ENCODE assay signal across 8 cellular contexts in genomic region chr15:40098489-40099261, GRCh38. TPM values are rescaled to one million over a fixed set of nuclear protein-coding genes. Genes with fewer than 3 reads are reported as not detected.
A peak's percentile ranks its signal among the peaks of the same experiment; 100 is the strongest.
DNase-seq lines count a peak whose midpoint lies in the region; TF ChIP-seq lines count a peak whose summit lies in the region.

No MANE protein-coding gene starts in this region.

- no peak overlapping the region for H4K91ac ChIP-seq in H9 (ENCODE audit: insufficient read length, low read depth, low read length)
- H4K91ac ChIP-seq in trophoblast cell (ENCODE audit: low read depth, low read length) = peak overlapping the region; percentile 84

- H3K4me1 ChIP-seq in H9 (ENCODE audit: insufficient read depth, low read length) = peaks cover 20% of the 10 kb centered on the region; the same call in 1 of the 2 replicates
- H3K4me1 ChIP-seq in trophoblast cell (ENCODE audit: control insufficient read depth in 1 of 2, insufficient read depth in 2 of 2, low read length in 2 of 2) = peaks cover 59 to 63% of the 10 kb centered on the region in 2 experiments
- H3K4me1 ChIP-seq in urinary bladder (ENCODE audit: insufficient read depth) = peaks cover 2% of the 10 kb centered on the region

- no peak overlapping the region for H2BK15ac ChIP-seq in H9 (ENCODE audit: low read depth, low read length)

- no peak overlapping the region for H4K8ac ChIP-seq in H9 (replicated peaks; ENCODE audit: insufficient read length, low read depth, low read length)
- H4K8ac ChIP-seq in trophoblast cell (ENCODE audit: low read depth, low read length) = peak overlapping the region; percentile 34

- no peak overlapping the region for H3K4me3 ChIP-seq in trophoblast cell (ENCODE audit: low read depth, low read length)
- no peak overlapping the region for H3K4me3 ChIP-seq in urinary bladder (ENCODE audit: low read depth, low read length)

- H3K27me3 ChIP-seq in H9 (ENCODE audit: insufficient read depth, low read length) (no peaks in the 10 kb centered on the region), trophoblast cell (ENCODE audit: insufficient read depth, low read length) (no peaks in the 10 kb centered on the region)

- no peaks in the 10 kb centered on the region for H4K20me1 ChIP-seq in H9 (ENCODE audit: control insufficient read depth, insufficient read depth, insufficient read length)

- H3K79me1 ChIP-seq in H9 (ENCODE audit: insufficient read depth, low read depth, low read length, poor library complexity, severe bottlenecking) (no peaks in the 10 kb centered on the region), trophoblast cell (ENCODE audit: low read length) (peaks cover 54% of the 10 kb centered on the region)

- no peak overlapping the region for H2BK120ac ChIP-seq in H9 (ENCODE audit: low read depth, low read length, poor library complexity, severe bottlenecking)
- H2BK120ac ChIP-seq in trophoblast cell (ENCODE audit: insufficient read depth, low read length, poor library complexity) = peak overlapping the region; percentile 74

- CTCF ChIA-PET in RWPE1 (lab: Yijun Ruan, JAX) = interaction anchor here (0.6 to 1.9 kb wide), 3 partner anchors 15 to 182 kb away, joined by 3 to 7 read pairs (median 4); no protein-coding TSS in a partner anchor

- H3K4me3 Mint-ChIP-seq in H9 = no peak overlapping the region

- H4K12ac ChIP-seq in trophoblast cell (ENCODE audit: low read depth, low read length) = no peak overlapping the region

- H2BK20ac ChIP-seq in H9 (ENCODE audit: low read depth, low read length, poor library complexity, severe bottlenecking) = no peak overlapping the region

- peaks cover 71 to 86% of the 10 kb centered on the region in 2 experiments for H3K4me1 Mint-ChIP-seq in H9

- no peak overlapping the region for H3T11ph ChIP-seq in H9 (ENCODE audit: low read length)

- TF ChIP-seq CTCF in H9 (conservative IDR thresholded peaks at IDR 0.05) (no peak), RWPE1 (conservative IDR thresholded peaks at IDR 0.05; ENCODE audit: low read depth) (no peak)

- H2BK5ac ChIP-seq in H9 (ENCODE audit: insufficient read length, low read length) (no peak overlapping the region), trophoblast cell (ENCODE audit: low read depth, low read length, poor library complexity) (peak overlapping the region; percentile 72)

- no peaks in the 10 kb centered on the region for H3K9me3 Mint-ChIP-seq in H9

- H3K27ac Mint-ChIP-seq in H9 = peak overlapping the region; percentile 69 to 89 (median 70); a peak in 5 of 7 replicates

- H3K27ac ChIP-seq in H9 (ENCODE audit: insufficient read length, low read depth, low read length) (no peak overlapping the region), RWPE1 (peak overlapping the region; percentile 78), trophoblast cell (ENCODE audit: low read depth, low read length) (peak overlapping the region; percentile 94), urinary bladder (ENCODE audit: low read depth) (peak overlapping the region; percentile 73)

- DNase-seq in GM03348 (ENCODE audit: low spot score) (peak; percentile 92), H9 (peak; percentile 50), LHCN-M2 (ENCODE audit: low read depth) (peak; percentile 91), RWPE1 (ENCODE audit: low spot score) (peak; percentile 85), glomerular endothelial cell (ENCODE audit: extremely low read depth, low read depth, low spot score) (peak; percentile 87), trophoblast cell (peak; percentile 23 to 52)
- peak; percentile 76 for DNase-seq in activated naive CD4-positive, alpha-beta T cell treated with Interleukin-2 at 50 U/mL for 16 hours

- H3K9ac ChIP-seq in H9 (ENCODE audit: extremely low read depth, insufficient read length, low read length) (no peak overlapping the region), trophoblast cell (ENCODE audit: low read length) (no peak overlapping the region)

- no peaks in the 10 kb centered on the region for H3K27me3 Mint-ChIP-seq in H9 (ENCODE audit: low read depth)

- POLR2A ChIA-PET in RWPE1 (lab: Yijun Ruan, JAX; ENCODE audit: low non-redundant PET) = interaction anchor here (0.6 to 0.9 kb wide), 2 partner anchors 32 to 59 kb away, joined by 3 read pairs; no protein-coding TSS in a partner anchor

- peak overlapping the region; percentile 27 for H3K18ac ChIP-seq in H9 (ENCODE audit: insufficient read length, low read depth, low read length)
- peak overlapping the region; percentile 54 for H3K18ac ChIP-seq in trophoblast cell (ENCODE audit: low read length)

- H3K23me2 ChIP-seq in H9 (ENCODE audit: insufficient read length, low read depth, low read length, poor library complexity, severe bottlenecking) = peaks cover 5% of the 10 kb centered on the region

- H3K36me3 Mint-ChIP-seq in H9 (ENCODE audit: insufficient read depth in 1 of 3, low read depth in 3 of 3) = peaks cover 11 to 55% (median 14%) of the 10 kb centered on the region in 3 experiments

- no peak overlapping the region for H3K56ac ChIP-seq in H9 (ENCODE audit: insufficient read length, low read depth, low read length)

- H2BK12ac ChIP-seq in H9 (ENCODE audit: insufficient read length, low read depth, low read length) (no peak overlapping the region), trophoblast cell (ENCODE audit: low read length) (peak overlapping the region; percentile 72)

- H2AFZ ChIP-seq in H9 (ENCODE audit: low read length) (no peak overlapping the region), trophoblast cell (ENCODE audit: insufficient read depth, low read length, poor library complexity) (no peak overlapping the region)

- WGBS in H9 (ENCODE audit: extremely low coverage, insufficient read length, low lambda C conversion rate) = no CpG with 5 or more reads among the region's 12 CpGs
- WGBS in trophoblast cell (ENCODE audit: extremely low coverage, insufficient coverage, insufficient read length) = no CpG with 5 or more reads among the region's 12 CpGs
- 8% methylated on average over 12 of the region's 12 CpGs for WGBS in urinary bladder

- H2AK5ac ChIP-seq in H9 (ENCODE audit: insufficient read length, low read length) (no peak overlapping the region), trophoblast cell (ENCODE audit: low read length) (no peak overlapping the region)

- H3K4ac ChIP-seq in H9 (ENCODE audit: low read depth, low read length) (no peak overlapping the region), trophoblast cell (ENCODE audit: low read depth, low read length) (peak overlapping the region; percentile 43)

- H3K9me3 ChIP-seq in H9 (ENCODE audit: control insufficient read depth, low read depth, low read length) = no peaks in the 10 kb centered on the region
- H3K9me3 ChIP-seq in trophoblast cell (ENCODE audit: insufficient read depth, low read depth, low read length) = no peaks in the 10 kb centered on the region

- H3K14ac ChIP-seq in H9 (ENCODE audit: insufficient read depth, low read length) (no peak overlapping the region; the same call in 1 of the 2 replicates), trophoblast cell (ENCODE audit: low read length) (peak overlapping the region; percentile 51)

- no peak overlapping the region for H3K4me2 ChIP-seq in H9 (ENCODE audit: insufficient read depth, insufficient read length, low read length)
- peak overlapping the region; percentile 46 for H3K4me2 ChIP-seq in trophoblast cell (ENCODE audit: low read length)

- H3K23ac ChIP-seq in H9 (ENCODE audit: insufficient read length, low read depth, low read length) (no peak overlapping the region), trophoblast cell (ENCODE audit: low read length) (no peak overlapping the region)

- no peak overlapping the region for H4K5ac ChIP-seq in H9 (ENCODE audit: insufficient read length, low read depth, low read length)

- H3K36me3 ChIP-seq in trophoblast cell (ENCODE audit: control insufficient read depth in 1 of 2, insufficient read depth in 2 of 2, low read length in 2 of 2) = peaks cover 22 to 25% of the 10 kb centered on the region in 2 experiments
- no peaks in the 10 kb centered on the region for H3K36me3 ChIP-seq in urinary bladder (ENCODE audit: insufficient read depth)

- H3K79me2 ChIP-seq in H9 (ENCODE audit: insufficient read depth, low read length) = no peaks in the 10 kb centered on the region
- peaks cover 9% of the 10 kb centered on the region for H3K79me2 ChIP-seq in trophoblast cell (ENCODE audit: control insufficient read depth, insufficient read depth, low read length, poor library complexity)

RNA-seq across cellular contexts. Expression of gene BMF, which starts 10.0 kb away (rescaled TPM):
- total RNA-seq in H9 (2021) = 13.2 and 15.0 TPM in 2 replicates
- total RNA-seq in LHCN-M2 (2014; rRNA removed) = 3.3 and 8.7 TPM in 2 replicates
- 4.0 TPM for polyA plus RNA-seq in LHCN-M2 (2012)
- total RNA-seq in glomerular endothelial cell = 13.0 and 48.1 TPM in 2 replicates
- polyA plus RNA-seq in trophoblast cell (2013) = 20.8 and 22.5 TPM in 2 replicates
- 10.8 TPM for total RNA-seq in urinary bladder
- polyA plus RNA-seq in urinary bladder = 7.8 TPM

RNA-seq across cellular contexts. Expression of gene SRP14, which starts 59.7 kb away (rescaled TPM):
- total RNA-seq in H9 (2021) (200 and 208 TPM in 2 replicates), LHCN-M2 (2014; rRNA removed) (215 and 238 TPM in 2 replicates), glomerular endothelial cell (383 and 571 TPM in 2 replicates), urinary bladder (115 TPM)
- 412 TPM for polyA plus RNA-seq in LHCN-M2 (2012)
- 497 and 515 TPM in 2 replicates for polyA plus RNA-seq in trophoblast cell (2013)
- 362 TPM for polyA plus RNA-seq in urinary bladder

Comparison
In these comparisons a context has a peak if more than half of its experiments do, and no peak if none do; other contexts are left out.
1. DNase-seq: peak in every context shown above with its lines; median percentile 92 in GM03348; 91 in LHCN-M2; 87 in glomerular endothelial cell; 85 in RWPE1; 76 in activated naive CD4-positive, alpha-beta T cell treated with Interleukin-2 at 50 U/mL for 16 hours; 50 in H9; 38 in trophoblast cell.